11 cellular contexts compared by ENCODE assay signal in genomic region chr4:147772459-147772969, GRCh38. TPM values are rescaled to one million over a fixed set of nuclear protein-coding genes. Genes with fewer than 3 reads are reported as not detected.
DNase-seq lines count a peak whose midpoint lies in the region; ATAC-seq lines count a peak whose summit lies in the region.
"Had no signal": no experiment of that assay in that cellular context is flagged by ENCODE, and none has a peak within 500 bp of the region (broad histone marks: within the 10 kb centered on the region; RNA-seq: fewer than 3 reads in every experiment).

No MANE protein-coding gene starts in this region.

- H3K27ac Mint-ChIP-seq in CD8-positive, alpha-beta memory T cell: peak overlapping the region in 2 of 8 donors; percentile 8 to 64
- H3K27ac Mint-ChIP-seq: naive B cell had no signal

- H3K27me3 Mint-ChIP-seq in CD8-positive, alpha-beta memory T cell: no peaks in the 10 kb centered on the region
- H3K27me3 Mint-ChIP-seq: naive B cell had no signal

- no peaks in the 10 kb centered on the region for H3K9me3 Mint-ChIP-seq in CD8-positive, alpha-beta memory T cell
- H3K9me3 Mint-ChIP-seq: naive B cell had no signal

- H3K9me3 ChIP-seq in muscle layer of colon (ENCODE audit: low read length): no peaks in the 10 kb centered on the region
- no peaks in the 10 kb centered on the region for H3K9me3 ChIP-seq in CD8-positive, alpha-beta memory T cell (ENCODE audit: low read length)

- H3K4me1 Mint-ChIP-seq in CD8-positive, alpha-beta memory T cell: no peaks in the 10 kb centered on the region
- H3K4me1 Mint-ChIP-seq: naive B cell had no signal

- DNase-seq in M059J (ENCODE audit: low read depth) (peak; percentile 53), dermis microvascular lymphatic vessel endothelial cell (ENCODE audit: low read depth in 2 of 2) (peak; percentile 64 to 91)
- DNase-seq in NK-92 treated with Interleukin-12 subunit alpha and Interleukin-12 subunit beta, amount 100 ng/mL, for 24 hours (lab: John Stamatoyannopoulos, UW): no peak
- no peak for DNase-seq in stimulated activated CD4-positive, alpha-beta T cell treated with anti-CD3 and anti-CD28 coated beads, Interleukin-4, amount 100 ng/mL, for 4 hours
- no peak for DNase-seq in CD8-positive, alpha-beta memory T cell
- DNase-seq: naive B cell, NCI-H2029 treated with DMSO at 0.1 percent for 48 hours had no signal

- H3K4me3 ChIP-seq in ACC112 (ENCODE audit: low read depth, low read length): peak overlapping the region; percentile 39; the same call in 1 of the 2 replicates
- H3K4me3 ChIP-seq in muscle layer of colon (ENCODE audit: low read depth in 1 of 2, low read length in 2 of 2): no peak overlapping the region
- H3K4me3 ChIP-seq in CD8-positive, alpha-beta memory T cell (ENCODE audit: low read length): no peak overlapping the region

- H3K27ac ChIP-seq in ACC112 (ENCODE audit: low read depth, low read length) (peak overlapping the region; percentile 83), muscle layer of colon (ENCODE audit: low read depth, low read length) (peak overlapping the region; percentile 18)
- H3K27ac ChIP-seq in CD8-positive, alpha-beta memory T cell (ENCODE audit: low read depth, low read length): no peak overlapping the region
- H3K27ac ChIP-seq: C4-2B had no signal

- CTCF ChIA-PET in CD8-positive, alpha-beta memory T cell (lab: Charles Lee): no interaction called here

- H3K27me3 ChIP-seq in ACC112 (ENCODE audit: insufficient read depth, low read length) (no peaks in the 10 kb centered on the region), muscle layer of colon (ENCODE audit: control insufficient read depth in 1 of 2, insufficient read depth in 2 of 2, low read length in 2 of 2) (no peaks in the 10 kb centered on the region)
- no peaks in the 10 kb centered on the region for H3K27me3 ChIP-seq in CD8-positive, alpha-beta memory T cell (ENCODE audit: insufficient read depth, low read length, poor library complexity, severe bottlenecking)

- peaks cover 55% of the 10 kb centered on the region for H3K79me2 ChIP-seq in ACC112 (ENCODE audit: control insufficient read depth, insufficient read depth, low read length, unreplicated experiment)

- no peaks in the 10 kb centered on the region for H3K36me3 Mint-ChIP-seq in CD8-positive, alpha-beta memory T cell
- H3K36me3 Mint-ChIP-seq: naive B cell had no signal

- H3K4me1 ChIP-seq in ACC112 (ENCODE audit: control insufficient read depth, insufficient read depth, low read length, unreplicated experiment) (peaks cover 42% of the 10 kb centered on the region), muscle layer of colon (ENCODE audit: insufficient read depth, low read length) (peaks cover 56% of the 10 kb centered on the region)
- no peaks in the 10 kb centered on the region for H3K4me1 ChIP-seq in CD8-positive, alpha-beta memory T cell (ENCODE audit: insufficient read depth, low read length)

- H3K36me3 ChIP-seq in ACC112 (ENCODE audit: insufficient read depth, low read length) (no peaks in the 10 kb centered on the region), muscle layer of colon (ENCODE audit: insufficient read depth, low read length) (no peaks in the 10 kb centered on the region)
- no peaks in the 10 kb centered on the region for H3K36me3 ChIP-seq in CD8-positive, alpha-beta memory T cell (ENCODE audit: insufficient read depth, low read length)

- POLR2A ChIA-PET in CD8-positive, alpha-beta memory T cell (lab: Charles Lee): no interaction called here

- peak overlapping the region; percentile 11 for H2AFZ ChIP-seq in ACC112 (ENCODE audit: low read length, unreplicated experiment)

- H3K4me3 Mint-ChIP-seq in CD8-positive, alpha-beta memory T cell: no peak overlapping the region
- H3K4me3 Mint-ChIP-seq: naive B cell had no signal

- ATAC-seq in HG02885 (IDR thresholded peaks at IDR 0.05; ENCODE audit: poor library complexity, unreplicated experiment): no peak

- H3K9ac ChIP-seq in muscle layer of colon (ENCODE audit: low read length): peak overlapping the region; percentile 21

RNA-seq across cellular contexts. Expression of gene ARHGAP10, which starts 40.6 kb away (rescaled TPM):
- 6.3 and 9.0 TPM in 2 replicates for total RNA-seq in M059J (2014; rRNA removed; shearing (Covaris generic))
- total RNA-seq in dermis microvascular lymphatic vessel endothelial cell: 4.8 and 9.1 TPM in 2 replicates
- 1 to 10 TPM; 8.6 to 9.7 TPM for total RNA-seq in CD8-positive, alpha-beta memory T cell
- 14.0 TPM for polyA plus RNA-seq in CD8-positive, alpha-beta memory T cell

Comparison
In these comparisons a context has a peak if more than half of its experiments do, and no peak if none do; other contexts are left out.
1. DNase-seq: peak in M059J (single experiment) and dermis microvascular lymphatic vessel endothelial cell (2 of 2); none in NK-92 treated with Interleukin-12 subunit alpha and Interleukin-12 subunit beta, amount 100 ng/mL, for 24 hours (single experiment), stimulated activated CD4-positive, alpha-beta T cell treated with anti-CD3 and anti-CD28 coated beads, Interleukin-4, amount 100 ng/mL, for 4 hours (0 of 2) and CD8-positive, alpha-beta memory T cell (0 of 5).